9 cellular contexts compared by ENCODE assay signal in the genomic region with DNA sequence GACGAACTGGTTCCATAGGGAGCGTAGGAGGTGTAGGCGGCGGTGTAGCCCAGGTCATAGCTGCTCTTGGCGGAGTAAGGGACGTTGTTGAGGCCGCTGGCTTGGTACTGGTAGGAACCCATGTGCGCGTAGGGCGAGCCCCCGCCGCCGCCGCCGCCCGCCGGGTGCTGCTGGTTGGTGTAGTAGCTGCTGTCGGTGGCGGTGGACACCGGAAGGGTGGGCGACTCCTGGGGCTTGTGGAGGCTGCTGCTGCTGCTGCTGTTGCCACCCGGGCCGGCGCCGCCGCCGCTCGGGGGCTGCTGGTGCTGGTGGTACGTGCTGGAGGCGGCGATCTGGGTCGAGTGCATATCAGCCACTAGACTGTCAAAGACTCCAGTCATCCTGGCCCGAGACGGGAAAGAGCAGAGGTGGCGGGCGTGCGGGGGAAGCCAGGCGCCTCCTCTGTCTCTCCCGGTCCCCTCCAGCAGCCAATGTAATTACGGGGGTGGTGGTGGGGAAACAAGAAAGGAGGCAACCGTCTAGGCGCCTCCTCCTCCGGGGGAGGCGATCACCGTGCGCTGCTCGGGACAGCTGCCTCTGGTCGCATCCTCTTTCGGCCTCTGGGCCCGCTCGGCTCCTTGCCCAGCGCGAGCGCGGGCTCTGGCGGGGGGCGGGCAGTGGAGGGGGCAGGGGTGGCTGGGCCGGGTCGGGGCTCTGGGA. TPM values are rescaled to one million over a fixed set of nuclear protein-coding genes. Genes with fewer than 3 reads are reported as not detected.
A peak's percentile ranks its signal among the peaks of the same experiment; 100 is the strongest.
DNase-seq lines count a peak whose midpoint lies in the region; ATAC-seq and TF ChIP-seq lines count a peak whose summit lies in the region.
"Had no signal": no experiment of that assay in that cellular context is flagged by ENCODE, and none has a peak within 500 bp of the region (broad histone marks: within the 10 kb centered on the region; RNA-seq: fewer than 3 reads in every experiment).

No MANE protein-coding gene starts in this region.

- H3K4me3 ChIP-seq in HL-60 (replicated peaks; ENCODE audit: insufficient read depth, low read length) (peak overlapping the region; percentile 63), SK-N-SH (ENCODE audit: low read depth in 2 of 2, low read length in 1 of 2) (peak overlapping the region; percentile 51 to 64), ectodermal cell (ENCODE audit: insufficient read depth, low read depth, low read length) (peak overlapping the region; percentile 42), mucosa of descending colon (no peak overlapping the region)

- no peak for TF ChIP-seq EP300 in SK-N-SH (IDR thresholded peaks at IDR 0.05; ENCODE audit: borderline replicate concordance in 1 of 2, low read depth in 1 of 2, low read length in 1 of 2)

- no peaks in the 10 kb centered on the region for H3K79me2 ChIP-seq in SK-N-SH (ENCODE audit: insufficient read depth)

- peak overlapping the region; percentile 27; the same call in 1 of the 2 replicates for H3K9ac ChIP-seq in SK-N-SH

- H3K4me1 ChIP-seq in SK-N-SH (ENCODE audit: control insufficient read depth in 1 of 2, insufficient read depth in 2 of 2, low read depth in 1 of 2, low read length in 1 of 2) (peaks cover 13 to 31% of the 10 kb centered on the region in 2 experiments), ectodermal cell (ENCODE audit: control insufficient read depth, insufficient read depth, low read length) (peaks cover 19% of the 10 kb centered on the region), mucosa of descending colon (ENCODE audit: low read depth) (peaks cover 52% of the 10 kb centered on the region)

- H4K20me1 ChIP-seq in SK-N-SH (ENCODE audit: insufficient read depth) = no peaks in the 10 kb centered on the region

- no peak for TF ChIP-seq RAD21 in SK-N-SH (IDR thresholded peaks at IDR 0.05; ENCODE audit: low read length)

- H3K9me3 ChIP-seq in SK-N-SH (no peaks in the 10 kb centered on the region), ectodermal cell (ENCODE audit: control insufficient read depth, low read length) (no peaks in the 10 kb centered on the region), mucosa of descending colon (no peaks in the 10 kb centered on the region)
- H3K9me3 ChIP-seq: adrenal gland had no signal

- H3K36me3 ChIP-seq in SK-N-SH (replicated peaks in 1 of 2; ENCODE audit: control insufficient read depth in 1 of 2, insufficient read depth in 2 of 2, low read length in 1 of 2) = no peaks in the 10 kb centered on the region
- no peaks in the 10 kb centered on the region for H3K36me3 ChIP-seq in ectodermal cell (ENCODE audit: control insufficient read depth, insufficient read depth, low read length)
- H3K36me3 ChIP-seq in mucosa of descending colon (ENCODE audit: low read depth) = no peaks in the 10 kb centered on the region
- H3K36me3 ChIP-seq: adrenal gland had no signal

- peak overlapping the region; percentile 90 for H2AFZ ChIP-seq in SK-N-SH (ENCODE audit: low read depth)

- intact Hi-C loops in mucosa of descending colon (cut with DNase I, micrococcal nuclease) = no loop called here

- H3K9me2 ChIP-seq in SK-N-SH = no peaks in the 10 kb centered on the region

- under 1% methylated on average over 33 of the region's 59 CpGs for WGBS in SK-N-SH (ENCODE audit: low lambda C conversion rate)
- 0 to 1% methylated on average over 59 of the region's 59 CpGs for WGBS in ectodermal cell, 2 experiments

- DNase-seq in ELR (ENCODE audit: low read depth) = peak; percentile 89
- peak in 1 of 2 experiments; percentile 57 for DNase-seq in HL-60 (ENCODE audit: low read depth in 1 of 2, low spot score in 1 of 2)
- no peak for DNase-seq in SK-N-SH
- peak in 2 of 3 donors; percentile 50 to 58 for DNase-seq in mucosa of descending colon
- DNase-seq in substantia nigra (lab: John Stamatoyannopoulos, UW) = no peak

- no peak overlapping the region for H3K27ac ChIP-seq in HL-60 (replicated peaks)
- no peak overlapping the region for H3K27ac ChIP-seq in SK-N-SH (ENCODE audit: low read depth in 2 of 2, low read length in 1 of 2)
- no peak overlapping the region for H3K27ac ChIP-seq in ectodermal cell (ENCODE audit: insufficient read depth, low read depth, low read length, poor library complexity, severe bottlenecking)
- H3K27ac ChIP-seq in substantia nigra (ENCODE audit: low read depth, low read length, poor library complexity, severe bottlenecking) = no peak overlapping the region

- H3K27me3 ChIP-seq in HL-60 (ENCODE audit: insufficient read depth, poor library complexity, severe bottlenecking) (peaks cover 49% of the 10 kb centered on the region), SK-N-SH (ENCODE audit: insufficient read depth) (peaks cover 25% of the 10 kb centered on the region; the same call in 1 of the 2 replicates), ectodermal cell (ENCODE audit: control insufficient read depth, insufficient read depth, low read length, poor library complexity, severe bottlenecking) (peaks cover 100% of the 10 kb centered on the region)

- ATAC-seq in GM21423 (IDR thresholded peaks at IDR 0.05; ENCODE audit: unreplicated experiment) (peak; percentile 36), mucosa of descending colon (peak; percentile 41), GM18858 (IDR thresholded peaks at IDR 0.05; ENCODE audit: unreplicated experiment) (no peak)

- TF ChIP-seq CTCF in HL-60 (IDR thresholded peaks at IDR 0.05; ENCODE audit: insufficient read depth, low read length) (no peak), SK-N-SH (IDR thresholded peaks at IDR 0.05) (no peak), mucosa of descending colon (IDR thresholded peaks at IDR 0.05) (no peak)

- POLR2A ChIA-PET in SK-N-SH (lab: Yijun Ruan, JAX) = no interaction called here

- CTCF ChIA-PET in SK-N-SH (lab: Yijun Ruan, JAX) = interaction anchor here (0.6 to 8.7 kb wide), 31 partner anchors 10 to 530 kb away, joined by 3 to 96 read pairs (median 4); a partner anchor contains a TSS

- H3F3A ChIP-seq in SK-N-SH (replicated peaks; ENCODE audit: insufficient read depth) = peaks cover 15% of the 10 kb centered on the region

- peak overlapping the region; percentile 75 for H3K4me2 ChIP-seq in SK-N-SH

TF ChIP-seq in SK-N-SH, 30 proteins besides CTCF, POLR2A, EP300 and RAD21:
- TF ChIP-seq, protein P1, sequence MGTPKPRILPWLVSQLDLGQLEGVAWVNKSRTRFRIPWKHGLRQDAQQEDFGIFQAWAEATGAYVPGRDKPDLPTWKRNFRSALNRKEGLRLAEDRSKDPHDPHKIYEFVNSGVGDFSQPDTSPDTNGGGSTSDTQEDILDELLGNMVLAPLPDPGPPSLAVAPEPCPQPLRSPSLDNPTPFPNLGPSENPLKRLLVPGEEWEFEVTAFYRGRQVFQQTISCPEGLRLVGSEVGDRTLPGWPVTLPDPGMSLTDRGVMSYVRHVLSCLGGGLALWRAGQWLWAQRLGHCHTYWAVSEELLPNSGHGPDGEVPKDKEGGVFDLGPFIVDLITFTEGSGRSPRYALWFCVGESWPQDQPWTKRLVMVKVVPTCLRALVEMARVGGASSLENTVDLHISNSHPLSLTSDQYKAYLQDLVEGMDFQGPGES (IDR thresholded peaks at IDR 0.05; ENCODE audit: low read depth, low read length) = no peak
- no peak for TF ChIP-seq YY1 (IDR thresholded peaks at IDR 0.05; ENCODE audit: low read depth)
- TF ChIP-seq NRF1 (IDR thresholded peaks at IDR 0.05; ENCODE audit: low read depth, low read length) = no peak
TF ChIP-seq in SK-N-SH: peak in this region for 0.

RNA-seq across cellular contexts. Expression of a gene that starts 0.4 kb away (rescaled TPM):
- 0.02 TPM in 2 replicates for polyA plus RNA-seq in SK-N-SH (2012; rRNA removed)
- polyA plus RNA-seq in SK-N-SH (2012; cell fraction: cytosol; rRNA removed) = 0.03 TPM in 2 replicates
- 0.13 and 0.15 TPM in 2 replicates for polyA plus RNA-seq in SK-N-SH (2012; cell fraction: nucleus; rRNA removed)
- 0.24 TPM for polyA plus RNA-seq in ectodermal cell (2013, experiment 1 of 4)
- 0.52 TPM for polyA plus RNA-seq in ectodermal cell (2013, experiment 2 of 4)
- 0.59 TPM for polyA plus RNA-seq in ectodermal cell (2013, experiment 3 of 4)
- polyA plus RNA-seq in ectodermal cell (2013, experiment 4 of 4) = 0.69 TPM
- total RNA-seq in mucosa of descending colon = under 1 TPM in 1 of 3 donors, not detected in 2; 0.35 TPM

RNA-seq across cellular contexts. Expression of a gene that starts 17.0 kb away (rescaled TPM):
- polyA plus RNA-seq in SK-N-SH (2012; rRNA removed) = 0.07 and 0.13 TPM in 2 replicates
- 0.09 and 0.12 TPM in 2 replicates for polyA plus RNA-seq in SK-N-SH (2012; cell fraction: cytosol; rRNA removed)
- 0.22 and 0.37 TPM in 2 replicates for polyA plus RNA-seq in SK-N-SH (2012; cell fraction: nucleus; rRNA removed)
- 0.28 TPM for polyA plus RNA-seq in ectodermal cell (2013, experiment 1 of 4)
- polyA plus RNA-seq in ectodermal cell (2013, experiment 2 of 4) = 0.32 TPM
- 0.16 TPM for polyA plus RNA-seq in ectodermal cell (2013, experiment 3 of 4)
- polyA plus RNA-seq in ectodermal cell (2013, experiment 4 of 4) = 0.89 TPM
- under 1 TPM; 0.14 to 0.79 (median 0.58) TPM for total RNA-seq in mucosa of descending colon

Comparison
In these comparisons a context has a peak if more than half of its experiments do, and no peak if none do; other contexts are left out.
1. DNase-seq: peak in ELR (single experiment) and mucosa of descending colon (2 of 3); none in SK-N-SH (single experiment) and substantia nigra (0 of 49).